Comparison of ENCODE assay signal across 1 cellular context in the genomic region with DNA sequence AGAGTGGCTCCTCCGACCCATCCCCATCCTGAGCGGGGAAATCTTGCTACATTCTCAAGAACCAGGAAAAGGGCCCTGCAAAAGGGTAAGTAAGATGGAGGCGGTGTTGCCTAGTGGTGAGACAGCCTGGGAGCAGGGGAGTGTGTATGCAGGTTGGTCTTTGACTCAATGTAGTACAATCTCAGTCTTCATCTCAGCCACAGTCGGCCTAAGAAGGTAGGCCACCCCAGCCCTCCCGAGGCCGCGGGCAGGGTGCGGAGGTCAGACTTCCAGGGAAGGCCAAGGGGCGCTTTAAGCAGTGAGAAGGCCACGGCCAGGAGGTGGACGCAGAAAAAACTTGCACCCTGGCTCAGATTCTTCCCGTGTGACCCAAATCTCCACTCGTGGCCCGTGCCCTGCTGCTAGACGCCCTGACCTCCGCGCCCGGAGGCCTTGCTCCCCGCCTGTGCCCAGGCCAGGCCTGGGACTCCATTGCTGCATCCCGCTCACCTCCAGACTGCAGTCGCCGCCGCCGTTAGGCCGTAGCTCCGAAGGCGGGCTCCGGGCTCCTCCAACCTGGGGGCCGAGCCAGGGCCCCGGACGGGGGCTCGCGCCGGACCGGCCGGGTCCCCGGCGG.
TF ChIP-seq lines count a peak whose summit lies in the region.

No MANE protein-coding gene starts in this region.

TF ChIP-seq in HepG2, 621 proteins besides CTCF, POLR2A, EP300 and RAD21 (continued from another document and continues in another):
- TF ChIP-seq, protein P1, sequence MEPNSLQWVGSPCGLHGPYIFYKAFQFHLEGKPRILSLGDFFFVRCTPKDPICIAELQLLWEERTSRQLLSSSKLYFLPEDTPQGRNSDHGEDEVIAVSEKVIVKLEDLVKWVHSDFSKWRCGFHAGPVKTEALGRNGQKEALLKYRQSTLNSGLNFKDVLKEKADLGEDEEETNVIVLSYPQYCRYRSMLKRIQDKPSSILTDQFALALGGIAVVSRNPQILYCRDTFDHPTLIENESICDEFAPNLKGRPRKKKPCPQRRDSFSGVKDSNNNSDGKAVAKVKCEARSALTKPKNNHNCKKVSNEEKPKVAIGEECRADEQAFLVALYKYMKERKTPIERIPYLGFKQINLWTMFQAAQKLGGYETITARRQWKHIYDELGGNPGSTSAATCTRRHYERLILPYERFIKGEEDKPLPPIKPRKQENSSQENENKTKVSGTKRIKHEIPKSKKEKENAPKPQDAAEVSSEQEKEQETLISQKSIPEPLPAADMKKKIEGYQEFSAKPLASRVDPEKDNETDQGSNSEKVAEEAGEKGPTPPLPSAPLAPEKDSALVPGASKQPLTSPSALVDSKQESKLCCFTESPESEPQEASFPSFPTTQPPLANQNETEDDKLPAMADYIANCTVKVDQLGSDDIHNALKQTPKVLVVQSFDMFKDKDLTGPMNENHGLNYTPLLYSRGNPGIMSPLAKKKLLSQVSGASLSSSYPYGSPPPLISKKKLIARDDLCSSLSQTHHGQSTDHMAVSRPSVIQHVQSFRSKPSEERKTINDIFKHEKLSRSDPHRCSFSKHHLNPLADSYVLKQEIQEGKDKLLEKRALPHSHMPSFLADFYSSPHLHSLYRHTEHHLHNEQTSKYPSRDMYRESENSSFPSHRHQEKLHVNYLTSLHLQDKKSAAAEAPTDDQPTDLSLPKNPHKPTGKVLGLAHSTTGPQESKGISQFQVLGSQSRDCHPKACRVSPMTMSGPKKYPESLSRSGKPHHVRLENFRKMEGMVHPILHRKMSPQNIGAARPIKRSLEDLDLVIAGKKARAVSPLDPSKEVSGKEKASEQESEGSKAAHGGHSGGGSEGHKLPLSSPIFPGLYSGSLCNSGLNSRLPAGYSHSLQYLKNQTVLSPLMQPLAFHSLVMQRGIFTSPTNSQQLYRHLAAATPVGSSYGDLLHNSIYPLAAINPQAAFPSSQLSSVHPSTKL (CRISPR knock-in tag; IDR thresholded peaks at IDR 0.05) = no peak
- 0 out of 2 replicates have a peak, but pooled peaks have one; percentile 35 for TF ChIP-seq ZBTB42 (CRISPR knock-in tag; IDR thresholded peaks at IDR 0.05)
- TF ChIP-seq PAX8 (CRISPR knock-in tag; IDR thresholded peaks at IDR 0.05; ENCODE audit: borderline replicate concordance) = no peak
- TF ChIP-seq CHD2 (IDR thresholded peaks at IDR 0.05; ENCODE audit: low read depth, low read length) = no peak
- TF ChIP-seq FOXA3 (CRISPR knock-in tag; IDR thresholded peaks at IDR 0.05) = no peak
- TF ChIP-seq, protein P2, sequence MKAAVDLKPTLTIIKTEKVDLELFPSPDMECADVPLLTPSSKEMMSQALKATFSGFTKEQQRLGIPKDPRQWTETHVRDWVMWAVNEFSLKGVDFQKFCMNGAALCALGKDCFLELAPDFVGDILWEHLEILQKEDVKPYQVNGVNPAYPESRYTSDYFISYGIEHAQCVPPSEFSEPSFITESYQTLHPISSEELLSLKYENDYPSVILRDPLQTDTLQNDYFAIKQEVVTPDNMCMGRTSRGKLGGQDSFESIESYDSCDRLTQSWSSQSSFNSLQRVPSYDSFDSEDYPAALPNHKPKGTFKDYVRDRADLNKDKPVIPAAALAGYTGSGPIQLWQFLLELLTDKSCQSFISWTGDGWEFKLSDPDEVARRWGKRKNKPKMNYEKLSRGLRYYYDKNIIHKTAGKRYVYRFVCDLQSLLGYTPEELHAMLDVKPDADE (CRISPR knock-in tag; IDR thresholded peaks at IDR 0.05) = no peak
- no peak for TF ChIP-seq HIVEP1 (CRISPR knock-in tag; IDR thresholded peaks at IDR 0.05)
- TF ChIP-seq NR2C2 (CRISPR knock-in tag; IDR thresholded peaks at IDR 0.05; ENCODE audit: borderline replicate concordance) = no peak
- no peak for TF ChIP-seq EED (CRISPR knock-in tag; IDR thresholded peaks at IDR 0.05)
- TF ChIP-seq, protein P3, sequence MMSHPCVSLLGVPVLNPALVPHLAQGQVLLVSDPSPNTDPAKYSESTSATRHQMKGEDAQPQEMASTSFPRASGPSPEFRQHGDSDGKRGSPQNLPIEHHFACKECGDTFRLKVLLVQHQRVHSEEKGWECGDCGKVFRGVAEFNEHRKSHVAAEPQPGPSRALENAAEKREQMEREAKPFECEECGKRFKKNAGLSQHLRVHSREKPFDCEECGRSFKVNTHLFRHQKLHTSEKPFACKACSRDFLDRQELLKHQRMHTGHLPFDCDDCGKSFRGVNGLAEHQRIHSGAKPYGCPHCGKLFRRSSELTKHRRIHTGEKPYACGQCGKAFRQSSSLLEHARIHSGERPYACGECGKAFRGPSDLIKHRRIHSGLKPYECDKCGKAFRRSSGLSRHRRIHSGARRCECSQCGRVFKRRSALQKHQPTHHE (CRISPR knock-in tag; IDR thresholded peaks at IDR 0.05; ENCODE audit: borderline replicate concordance) = no peak
- no peak for TF ChIP-seq MAF1 (CRISPR knock-in tag; IDR thresholded peaks at IDR 0.05; ENCODE audit: borderline replicate concordance)
- TF ChIP-seq, protein P4, sequence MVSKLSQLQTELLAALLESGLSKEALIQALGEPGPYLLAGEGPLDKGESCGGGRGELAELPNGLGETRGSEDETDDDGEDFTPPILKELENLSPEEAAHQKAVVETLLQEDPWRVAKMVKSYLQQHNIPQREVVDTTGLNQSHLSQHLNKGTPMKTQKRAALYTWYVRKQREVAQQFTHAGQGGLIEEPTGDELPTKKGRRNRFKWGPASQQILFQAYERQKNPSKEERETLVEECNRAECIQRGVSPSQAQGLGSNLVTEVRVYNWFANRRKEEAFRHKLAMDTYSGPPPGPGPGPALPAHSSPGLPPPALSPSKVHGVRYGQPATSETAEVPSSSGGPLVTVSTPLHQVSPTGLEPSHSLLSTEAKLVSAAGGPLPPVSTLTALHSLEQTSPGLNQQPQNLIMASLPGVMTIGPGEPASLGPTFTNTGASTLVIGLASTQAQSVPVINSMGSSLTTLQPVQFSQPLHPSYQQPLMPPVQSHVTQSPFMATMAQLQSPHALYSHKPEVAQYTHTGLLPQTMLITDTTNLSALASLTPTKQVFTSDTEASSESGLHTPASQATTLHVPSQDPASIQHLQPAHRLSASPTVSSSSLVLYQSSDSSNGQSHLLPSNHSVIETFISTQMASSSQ (IDR thresholded peaks at IDR 0.05; ENCODE audit: low read depth) = no peak
- TF ChIP-seq, protein P4 (CRISPR knock-in tag; IDR thresholded peaks at IDR 0.05; ENCODE audit: borderline replicate concordance) = no peak
- no peak for TF ChIP-seq SUZ12 (IDR thresholded peaks at IDR 0.05; ENCODE audit: low read depth, low read length)
- no peak for TF ChIP-seq ZNF335 (CRISPR knock-in tag; IDR thresholded peaks at IDR 0.05)
- TF ChIP-seq, protein P5, sequence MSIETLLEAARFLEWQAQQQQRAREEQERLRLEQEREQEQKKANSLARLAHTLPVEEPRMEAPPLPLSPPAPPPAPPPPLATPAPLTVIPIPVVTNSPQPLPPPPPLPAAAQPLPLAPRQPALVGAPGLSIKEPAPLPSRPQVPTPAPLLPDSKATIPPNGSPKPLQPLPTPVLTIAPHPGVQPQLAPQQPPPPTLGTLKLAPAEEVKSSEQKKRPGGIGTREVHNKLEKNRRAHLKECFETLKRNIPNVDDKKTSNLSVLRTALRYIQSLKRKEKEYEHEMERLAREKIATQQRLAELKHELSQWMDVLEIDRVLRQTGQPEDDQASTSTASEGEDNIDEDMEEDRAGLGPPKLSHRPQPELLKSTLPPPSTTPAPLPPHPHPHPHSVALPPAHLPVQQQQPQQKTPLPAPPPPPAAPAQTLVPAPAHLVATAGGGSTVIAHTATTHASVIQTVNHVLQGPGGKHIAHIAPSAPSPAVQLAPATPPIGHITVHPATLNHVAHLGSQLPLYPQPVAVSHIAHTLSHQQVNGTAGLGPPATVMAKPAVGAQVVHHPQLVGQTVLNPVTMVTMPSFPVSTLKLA (IDR thresholded peaks at IDR 0.05) = no peak
- 0 out of 2 replicates have a peak, but pooled peaks have one; percentile 30 for TF ChIP-seq KMT2A (CRISPR knock-in tag; IDR thresholded peaks at IDR 0.05)
- TF ChIP-seq, protein P6, sequence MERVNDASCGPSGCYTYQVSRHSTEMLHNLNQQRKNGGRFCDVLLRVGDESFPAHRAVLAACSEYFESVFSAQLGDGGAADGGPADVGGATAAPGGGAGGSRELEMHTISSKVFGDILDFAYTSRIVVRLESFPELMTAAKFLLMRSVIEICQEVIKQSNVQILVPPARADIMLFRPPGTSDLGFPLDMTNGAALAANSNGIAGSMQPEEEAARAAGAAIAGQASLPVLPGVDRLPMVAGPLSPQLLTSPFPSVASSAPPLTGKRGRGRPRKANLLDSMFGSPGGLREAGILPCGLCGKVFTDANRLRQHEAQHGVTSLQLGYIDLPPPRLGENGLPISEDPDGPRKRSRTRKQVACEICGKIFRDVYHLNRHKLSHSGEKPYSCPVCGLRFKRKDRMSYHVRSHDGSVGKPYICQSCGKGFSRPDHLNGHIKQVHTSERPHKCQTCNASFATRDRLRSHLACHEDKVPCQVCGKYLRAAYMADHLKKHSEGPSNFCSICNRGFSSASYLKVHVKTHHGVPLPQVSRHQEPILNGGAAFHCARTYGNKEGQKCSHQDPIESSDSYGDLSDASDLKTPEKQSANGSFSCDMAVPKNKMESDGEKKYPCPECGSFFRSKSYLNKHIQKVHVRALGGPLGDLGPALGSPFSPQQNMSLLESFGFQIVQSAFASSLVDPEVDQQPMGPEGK (CRISPR knock-in tag; IDR thresholded peaks at IDR 0.05) = 0 out of 2 replicates have a peak, but pooled peaks have one; percentile 22
- no peak for TF ChIP-seq ZBTB20 (CRISPR knock-in tag; IDR thresholded peaks at IDR 0.05; ENCODE audit: borderline replicate concordance, low read depth)
- TF ChIP-seq, protein P7, sequence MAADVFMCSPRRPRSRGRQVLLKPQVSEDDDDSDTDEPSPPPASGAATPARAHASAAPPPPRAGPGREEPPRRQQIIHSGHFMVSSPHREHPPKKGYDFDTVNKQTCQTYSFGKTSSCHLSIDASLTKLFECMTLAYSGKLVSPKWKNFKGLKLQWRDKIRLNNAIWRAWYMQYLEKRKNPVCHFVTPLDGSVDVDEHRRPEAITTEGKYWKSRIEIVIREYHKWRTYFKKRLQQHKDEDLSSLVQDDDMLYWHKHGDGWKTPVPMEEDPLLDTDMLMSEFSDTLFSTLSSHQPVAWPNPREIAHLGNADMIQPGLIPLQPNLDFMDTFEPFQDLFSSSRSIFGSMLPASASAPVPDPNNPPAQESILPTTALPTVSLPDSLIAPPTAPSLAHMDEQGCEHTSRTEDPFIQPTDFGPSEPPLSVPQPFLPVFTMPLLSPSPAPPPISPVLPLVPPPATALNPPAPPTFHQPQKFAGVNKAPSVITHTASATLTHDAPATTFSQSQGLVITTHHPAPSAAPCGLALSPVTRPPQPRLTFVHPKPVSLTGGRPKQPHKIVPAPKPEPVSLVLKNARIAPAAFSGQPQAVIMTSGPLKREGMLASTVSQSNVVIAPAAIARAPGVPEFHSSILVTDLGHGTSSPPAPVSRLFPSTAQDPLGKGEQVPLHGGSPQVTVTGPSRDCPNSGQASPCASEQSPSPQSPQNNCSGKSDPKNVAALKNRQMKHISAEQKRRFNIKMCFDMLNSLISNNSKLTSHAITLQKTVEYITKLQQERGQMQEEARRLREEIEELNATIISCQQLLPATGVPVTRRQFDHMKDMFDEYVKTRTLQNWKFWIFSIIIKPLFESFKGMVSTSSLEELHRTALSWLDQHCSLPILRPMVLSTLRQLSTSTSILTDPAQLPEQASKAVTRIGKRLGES (CRISPR knock-in tag; IDR thresholded peaks at IDR 0.05; ENCODE audit: borderline replicate concordance) = no peak
- TF ChIP-seq ZFP62 (CRISPR knock-in tag; IDR thresholded peaks at IDR 0.05) = no peak
- TF ChIP-seq, protein P8, sequence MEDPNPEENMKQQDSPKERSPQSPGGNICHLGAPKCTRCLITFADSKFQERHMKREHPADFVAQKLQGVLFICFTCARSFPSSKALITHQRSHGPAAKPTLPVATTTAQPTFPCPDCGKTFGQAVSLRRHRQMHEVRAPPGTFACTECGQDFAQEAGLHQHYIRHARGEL (CRISPR knock-in tag; IDR thresholded peaks at IDR 0.05) = no peak
- TF ChIP-seq IRF2 (CRISPR knock-in tag; IDR thresholded peaks at IDR 0.05) = no peak
- TF ChIP-seq BRD4 (CRISPR knock-in tag; IDR thresholded peaks at IDR 0.05) = 0 out of 2 replicates have a peak, but pooled peaks have one; percentile 26
- no peak for TF ChIP-seq RFX5 (IDR thresholded peaks at IDR 0.05; ENCODE audit: low read depth, low read length)
- TF ChIP-seq SP140L (CRISPR knock-in tag; IDR thresholded peaks at IDR 0.05; ENCODE audit: borderline replicate concordance) = no peak
- TF ChIP-seq, protein P9, sequence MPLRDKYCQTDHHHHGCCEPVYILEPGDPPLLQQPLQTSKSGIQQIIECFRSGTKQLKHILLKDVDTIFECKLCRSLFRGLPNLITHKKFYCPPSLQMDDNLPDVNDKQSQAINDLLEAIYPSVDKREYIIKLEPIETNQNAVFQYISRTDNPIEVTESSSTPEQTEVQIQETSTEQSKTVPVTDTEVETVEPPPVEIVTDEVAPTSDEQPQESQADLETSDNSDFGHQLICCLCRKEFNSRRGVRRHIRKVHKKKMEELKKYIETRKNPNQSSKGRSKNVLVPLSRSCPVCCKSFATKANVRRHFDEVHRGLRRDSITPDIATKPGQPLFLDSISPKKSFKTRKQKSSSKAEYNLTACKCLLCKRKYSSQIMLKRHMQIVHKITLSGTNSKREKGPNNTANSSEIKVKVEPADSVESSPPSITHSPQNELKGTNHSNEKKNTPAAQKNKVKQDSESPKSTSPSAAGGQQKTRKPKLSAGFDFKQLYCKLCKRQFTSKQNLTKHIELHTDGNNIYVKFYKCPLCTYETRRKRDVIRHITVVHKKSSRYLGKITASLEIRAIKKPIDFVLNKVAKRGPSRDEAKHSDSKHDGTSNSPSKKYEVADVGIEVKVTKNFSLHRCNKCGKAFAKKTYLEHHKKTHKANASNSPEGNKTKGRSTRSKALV (CRISPR knock-in tag; IDR thresholded peaks at IDR 0.05) = no peak
- no peak for TF ChIP-seq ZNF333 (CRISPR knock-in tag; IDR thresholded peaks at IDR 0.05; ENCODE audit: borderline replicate concordance)
